8 cellular contexts compared by ENCODE assay signal in the genomic region with DNA sequence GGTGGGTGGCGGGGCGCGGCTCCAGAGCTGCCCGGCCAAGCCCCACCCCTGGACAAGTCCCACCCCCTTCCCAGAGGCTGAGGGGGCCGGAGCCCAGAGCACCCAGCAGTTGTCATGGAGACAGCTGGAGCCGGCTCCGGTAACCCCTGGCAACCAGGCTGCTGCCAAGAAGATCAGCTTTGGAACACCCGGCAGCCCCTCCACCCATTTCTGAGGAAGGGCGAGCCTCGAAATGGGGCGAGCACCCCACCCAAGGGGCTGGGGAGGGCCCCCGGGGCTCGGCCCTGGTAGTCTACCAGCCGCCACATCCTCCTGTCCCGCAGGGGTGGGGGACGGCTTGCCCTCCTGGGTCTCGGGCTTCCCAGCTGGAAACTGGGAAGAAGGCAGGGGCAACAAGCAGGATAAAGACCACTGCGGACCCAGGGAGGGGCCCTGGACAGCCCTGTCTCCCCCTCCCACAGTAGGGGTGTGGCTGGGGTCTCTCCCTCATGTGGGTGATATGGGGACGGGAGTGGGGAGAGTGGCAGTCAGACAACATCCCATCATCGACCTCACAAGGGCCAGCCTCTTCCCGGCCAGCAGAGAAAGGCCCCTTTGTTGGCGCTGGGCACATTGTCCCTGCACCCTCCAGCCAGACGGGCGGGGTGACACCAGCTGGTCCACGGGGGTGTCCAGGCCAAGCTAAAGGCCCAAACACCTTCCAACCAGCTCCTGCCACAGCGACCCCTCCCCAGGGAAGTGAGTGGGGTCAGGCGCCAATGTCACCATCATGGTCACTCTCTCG.
A peak's percentile ranks its signal among the peaks of the same experiment; 100 is the strongest.
DNase-seq lines count a peak whose midpoint lies in the region; ATAC-seq and TF ChIP-seq lines count a peak whose summit lies in the region.

No MANE protein-coding gene starts in this region.

- no peak for ATAC-seq in GM21390 (IDR thresholded peaks at IDR 0.05; ENCODE audit: unreplicated experiment)

- H3K4me3 ChIP-seq in NB4 (ENCODE audit: low read depth, low read length) = peak overlapping the region; percentile 59

- DNase-seq in Ammon's horn (ENCODE audit: low spot score) (peak; percentile 97), NB4 (ENCODE audit: low read depth) (no peak), cerebellar cortex (ENCODE audit: low spot score) (peak; percentile 48), middle frontal gyrus (ENCODE audit: extremely low spot score, low spot score) (peak; percentile 82), GOT3 (lab: John Stamatoyannopoulos, UW) (no peak)
- DNase-seq in activated CD8-positive, alpha-beta memory T cell treated with anti-CD3 and anti-CD28 coated beads for 24 hours = no peak
- DNase-seq in activated CD4-positive, alpha-beta T cell treated with anti-CD3 and anti-CD28 coated beads, Interleukin-2, amount 50 U/mL, for 1 hour = no peak

- no peak for TF ChIP-seq CTCF in NB4 (IDR thresholded peaks at IDR 0.05; ENCODE audit: low read depth, low read length)

- no peak for TF ChIP-seq POLR2A in NB4 (IDR thresholded peaks at IDR 0.05; ENCODE audit: extremely low read depth, insufficient read length)

Comparison
In these comparisons a context has a peak if more than half of its experiments do, and no peak if none do; other contexts are left out.
1. DNase-seq: peak in Ammon's horn (single experiment), cerebellar cortex (single experiment) and middle frontal gyrus (single experiment); none in NB4 (single experiment), activated CD8-positive, alpha-beta memory T cell treated with anti-CD3 and anti-CD28 coated beads for 24 hours (single experiment), activated CD4-positive, alpha-beta T cell treated with anti-CD3 and anti-CD28 coated beads, Interleukin-2, amount 50 U/mL, for 1 hour (single experiment) and GOT3 (single experiment).